19 cellular contexts compared by ENCODE assay signal in the genomic region with DNA sequence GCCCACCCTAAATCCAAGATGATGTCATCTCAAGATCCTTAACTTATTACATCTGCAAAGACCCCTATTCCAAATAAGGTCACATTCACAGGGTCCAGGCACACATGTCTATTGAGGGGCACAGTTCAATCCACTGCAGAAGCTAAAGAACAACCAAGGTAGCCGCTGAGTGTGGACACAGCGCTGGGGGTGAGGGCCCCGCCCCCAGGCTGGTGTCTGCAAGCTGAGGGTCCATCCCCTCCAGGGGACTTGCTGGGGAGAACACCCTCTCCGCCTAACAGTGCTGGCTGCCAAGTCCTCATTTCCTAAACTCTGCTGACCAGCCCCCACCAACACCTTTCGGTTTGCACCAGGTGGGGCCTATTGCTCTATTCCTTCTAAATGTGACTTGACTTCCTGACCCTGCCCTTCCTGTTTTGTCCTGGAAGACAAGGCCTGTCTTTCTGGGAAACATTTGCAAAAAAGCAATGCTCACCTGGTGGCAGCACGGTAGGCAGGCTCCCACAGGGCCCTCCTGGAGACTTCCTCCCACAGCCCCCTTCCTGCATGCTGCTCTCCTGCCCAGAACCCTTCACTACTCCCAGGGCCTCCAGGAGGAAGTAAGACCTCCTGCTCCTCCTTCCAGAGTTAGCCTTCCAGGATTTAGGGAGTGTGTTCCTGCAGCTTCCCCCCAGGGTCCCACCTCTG. TPM values are rescaled to one million over a fixed set of nuclear protein-coding genes. Genes with fewer than 3 reads are reported as not detected.
A peak's percentile ranks its signal among the peaks of the same experiment; 100 is the strongest.
DNase-seq lines count a peak whose midpoint lies in the region; ATAC-seq, FAIRE-seq and TF ChIP-seq lines count a peak whose summit lies in the region.
"Had no signal": no experiment of that assay in that cellular context is flagged by ENCODE, and none has a peak within 500 bp of the region (broad histone marks: within the 10 kb centered on the region; RNA-seq: fewer than 3 reads in every experiment).

No MANE protein-coding gene starts in this region.

- TF ChIP-seq RAD21 in HepG2 (CRISPR knock-in tag; IDR thresholded peaks at IDR 0.05) = no peak

- H3K9ac ChIP-seq in HepG2 (ENCODE audit: insufficient read depth, low read depth, low read length) = no peak overlapping the region
- peak overlapping the region; percentile 29; the same call in 1 of the 2 replicates for H3K9ac ChIP-seq in OCI-LY3 (ENCODE audit: low read length)

- H3K27ac ChIP-seq in HepG2 (ENCODE audit: extremely low read length, insufficient read depth, low read length) = no peak overlapping the region
- H3K27ac ChIP-seq in right lobe of liver = no peak overlapping the region
- H3K27ac ChIP-seq in OCI-LY3 (ENCODE audit: low read length) = peak overlapping the region; percentile 81
- no peak overlapping the region for H3K27ac ChIP-seq in lower lobe of right lung

- no peak for TF ChIP-seq CTCF in HepG2 (CRISPR knock-in tag; IDR thresholded peaks at IDR 0.05)
- TF ChIP-seq CTCF in right lobe of liver (IDR thresholded peaks at IDR 0.05) = no peak
- TF ChIP-seq CTCF in OCI-LY3 (IDR thresholded peaks at IDR 0.05; ENCODE audit: low read depth, low read length) = no peak
- TF ChIP-seq CTCF in lower lobe of right lung (IDR thresholded peaks at IDR 0.05) = no peak

- BruUV-seq in HepG2 (replicated peaks; lab: Mats Ljungman, UMichigan) = no TSS peak

- POLR2A ChIA-PET in HepG2 (lab: Yijun Ruan, JAX) = no interaction called here

- H3K79me2 ChIP-seq in HepG2 (ENCODE audit: insufficient read depth, low read length) (no peaks in the 10 kb centered on the region), OCI-LY3 (ENCODE audit: low read length) (no peaks in the 10 kb centered on the region)

- H3K36me3 ChIP-seq in HepG2 (replicated peaks in 1 of 2; ENCODE audit: control insufficient read depth in 1 of 2, insufficient read depth in 2 of 2, low read length in 2 of 2) (no peaks in the 10 kb centered on the region), right lobe of liver (no peaks in the 10 kb centered on the region), OCI-LY3 (replicated peaks; ENCODE audit: low read depth, low read length) (no peaks in the 10 kb centered on the region), lower lobe of right lung (no peaks in the 10 kb centered on the region)

- 42% methylated on average over 4 of the region's 6 CpGs for WGBS in HepG2 (ENCODE audit: low lambda C conversion rate)
- 78% methylated on average over 2 of the region's 6 CpGs for WGBS in right lobe of liver (ENCODE audit: insufficient coverage, low coverage, low lambda C conversion rate, missing lambda C conversion rate)

- CTCF ChIA-PET in HepG2 (lab: Yijun Ruan, JAX; ENCODE audit: low intra/inter-chr PET ratio, low total read pairs) = no interaction called here

- in situ Hi-C loops in HepG2 (cut with HindIII; ENCODE audit: extremely low pct_ligation_motif_present, low pct_unique_long_range_greater_than_20kb) = no loop called here

- H2AFZ ChIP-seq in HepG2 (ENCODE audit: low read length) (no peak overlapping the region), OCI-LY3 (ENCODE audit: low read depth, low read length) (no peak overlapping the region)

- DNase-seq in HepG2 (ENCODE audit: low spot score) (no peak), right lobe of liver (no peak), lower lobe of right lung (peak; percentile 20), nucleus accumbens (lab: John Stamatoyannopoulos, UW) (no peak), NCI-H2107 treated with DMSO at 0.1 percent for 48 hours (lab: John Stamatoyannopoulos, UW; ENCODE audit: unreplicated experiment) (no peak), C1 segment of cervical spinal cord (lab: John Stamatoyannopoulos, UW) (no peak)
- DNase-seq in stimulated activated naive B cell treated with anti-CD40 and anti-IgM and Interleukin-4, amounts not matched to agents 10 μg/mL and 1 μg/mL and 100 μg/mL, for 72 hours = no peak
- DNase-seq: AML-193; CD8-positive, alpha-beta T cell; DND-41; GF-D8; GOT3; MV-4-11; NCI-H1436; NCI-H226; SHP77 had no signal

- H4K20me1 ChIP-seq in HepG2 (ENCODE audit: insufficient read depth, low read length) (no peaks in the 10 kb centered on the region), OCI-LY3 (ENCODE audit: insufficient read depth, low read length) (no peaks in the 10 kb centered on the region)

- H3K27me3 Mint-ChIP-seq in stimulated activated naive B cell treated with anti-CD40 and anti-IgM and Interleukin-4, amounts not matched to agents 10 μg/mL and 1 μg/mL and 100 μg/mL, for 72 hours = peaks cover 0 to 3% of the 10 kb centered on the region in 2 donors

- H3K27me3 ChIP-seq in HepG2 (ENCODE audit: control insufficient read depth in 1 of 2, insufficient read depth in 2 of 2, low read length in 2 of 2) = peaks cover 0 to 14% of the 10 kb centered on the region in 2 experiments; a peak in 1 of 5 replicates
- H3K27me3 ChIP-seq in right lobe of liver = no peaks in the 10 kb centered on the region
- H3K27me3 ChIP-seq in OCI-LY3 (ENCODE audit: low read depth, low read length) = no peaks in the 10 kb centered on the region
- H3K27me3 ChIP-seq in lower lobe of right lung (ENCODE audit: low read depth) = no peaks in the 10 kb centered on the region

- H3K9me3 ChIP-seq in HepG2 (ENCODE audit: low read length) (no peaks in the 10 kb centered on the region), right lobe of liver (no peaks in the 10 kb centered on the region), OCI-LY3 (ENCODE audit: insufficient read depth, low read length) (no peaks in the 10 kb centered on the region), lower lobe of right lung (no peaks in the 10 kb centered on the region)

- intact Hi-C loops in HepG2 (cut with micrococcal nuclease; ENCODE audit: unreplicated experiment) = no loop called here
- intact Hi-C loops in right lobe of liver (cut with DNase I) = no loop called here
- intact Hi-C loops in lower lobe of right lung (cut with DNase I) = no loop called here

- no peaks in the 10 kb centered on the region for H3K36me3 Mint-ChIP-seq in stimulated activated naive B cell treated with anti-CD40 and anti-IgM and Interleukin-4, amounts not matched to agents 10 μg/mL and 1 μg/mL and 100 μg/mL, for 72 hours
- H3K36me3 Mint-ChIP-seq: CD8-positive, alpha-beta T cell had no signal

- H3K4me3 Mint-ChIP-seq in stimulated activated naive B cell treated with anti-CD40 and anti-IgM and Interleukin-4, amounts not matched to agents 10 μg/mL and 1 μg/mL and 100 μg/mL, for 72 hours = no peak overlapping the region
- H3K4me3 Mint-ChIP-seq: CD8-positive, alpha-beta T cell had no signal

- H3K9me3 Mint-ChIP-seq in stimulated activated naive B cell treated with anti-CD40 and anti-IgM and Interleukin-4, amounts not matched to agents 10 μg/mL and 1 μg/mL and 100 μg/mL, for 72 hours = no peaks in the 10 kb centered on the region
- H3K9me3 Mint-ChIP-seq: CD8-positive, alpha-beta T cell had no signal

- H3K4me2 ChIP-seq in HepG2 (ENCODE audit: low read depth, low read length) (no peak overlapping the region), OCI-LY3 (ENCODE audit: low read length) (peak overlapping the region; percentile 80)

- no peak for FAIRE-seq in HepG2 (lab: Jason Lieb, UNC)
- FAIRE-seq: RCC 7860 had no signal

- H3K4me3 ChIP-seq in HepG2 (replicated peaks in 1 of 3; ENCODE audit: insufficient read depth in 1 of 3, low read depth in 2 of 3, low read length in 3 of 3) = no peak overlapping the region
- no peak overlapping the region for H3K4me3 ChIP-seq in right lobe of liver
- peak overlapping the region; percentile 46 for H3K4me3 ChIP-seq in OCI-LY3 (ENCODE audit: low read length)
- H3K4me3 ChIP-seq in lower lobe of right lung = no peak overlapping the region

- peak overlapping the region; percentile 62 for H3K27ac Mint-ChIP-seq in stimulated activated naive B cell treated with anti-CD40 and anti-IgM and Interleukin-4, amounts not matched to agents 10 μg/mL and 1 μg/mL and 100 μg/mL, for 72 hours
- H3K27ac Mint-ChIP-seq: CD8-positive, alpha-beta T cell had no signal

- TF ChIP-seq EP300 in HepG2 (IDR thresholded peaks at IDR 0.05; ENCODE audit: low read depth in 2 of 2, low read length in 2 of 2) (no peak), HepG2 (CRISPR knock-in tag; IDR thresholded peaks at IDR 0.05; ENCODE audit: borderline replicate concordance) (no peak)

- H3K4me1 ChIP-seq in HepG2 (ENCODE audit: insufficient read depth, low read length) (no peaks in the 10 kb centered on the region), right lobe of liver (no peaks in the 10 kb centered on the region), OCI-LY3 (ENCODE audit: low read length) (peaks cover 48% of the 10 kb centered on the region), lower lobe of right lung (no peaks in the 10 kb centered on the region)

- TF ChIP-seq POLR2A in HepG2 (IDR thresholded peaks at IDR 0.05; ENCODE audit: insufficient read depth in 1 of 2, low read depth in 2 of 2, low read length in 2 of 2) = no peak
- no peak for TF ChIP-seq POLR2A in right lobe of liver (IDR thresholded peaks at IDR 0.05)

- H3K4me1 Mint-ChIP-seq in stimulated activated naive B cell treated with anti-CD40 and anti-IgM and Interleukin-4, amounts not matched to agents 10 μg/mL and 1 μg/mL and 100 μg/mL, for 72 hours = peaks cover 8 to 11% of the 10 kb centered on the region in 2 donors

- ATAC-seq in HepG2 (peak; percentile 17; the same call in 1 of the 3 replicates), right lobe of liver (no peak), lower lobe of right lung (no peak)
- peak in 1 of 2 donors; percentile 15 for ATAC-seq in stimulated activated naive B cell treated with anti-CD40 and anti-IgM and Interleukin-4, amounts not matched to agents 10 μg/mL and 1 μg/mL and 100 μg/mL, for 72 hours (replicated peaks)
- ATAC-seq: CD8-positive, alpha-beta T cell had no signal

RNA-seq across cellular contexts. Expression of a gene that starts 24.4 kb away (rescaled TPM):
- total RNA-seq in HepG2 (2016; rRNA removed; fragmentation: Illumina TruSeq; extraction: Trizol) (not detected in 2 replicates), right lobe of liver (not detected), lower lobe of right lung (not detected)
- not detected in 2 replicates for total RNA-seq in HepG2 (2016; cell fraction: cytosol; rRNA removed; fragmentation: Illumina TruSeq; extraction: Trizol; ENCODE audit: low read depth)
- not detected in 2 replicates for total RNA-seq in HepG2 (2016; cell fraction: insoluble cytoplasmic fraction; rRNA removed; fragmentation: Illumina TruSeq; extraction: Trizol)
- total RNA-seq in HepG2 (2016; cell fraction: membrane; rRNA removed; fragmentation: Illumina TruSeq; extraction: Trizol) = not detected in 2 replicates
- not detected in 2 replicates for total RNA-seq in HepG2 (2016; cell fraction: nucleus; rRNA removed; fragmentation: Illumina TruSeq; extraction: Trizol)
- polyA plus RNA-seq in HepG2 (2011; rRNA removed) = not detected in 2 replicates
- not detected in 2 replicates for polyA plus RNA-seq in HepG2 (2011; cell fraction: cytosol; rRNA removed)
- not detected in 2 replicates for polyA plus RNA-seq in HepG2 (2011; cell fraction: nucleus; rRNA removed)
- polyA plus RNA-seq in HepG2 (2012) = not detected in 2 replicates
- polyA plus RNA-seq in HepG2 (2016; cell fraction: cytosol; fragmentation: Illumina TruSeq; extraction: Trizol; ENCODE audit: low read depth) = not detected in 2 replicates
- polyA plus RNA-seq in HepG2 (2016; cell fraction: insoluble cytoplasmic fraction; fragmentation: Illumina TruSeq; extraction: Trizol; ENCODE audit: low read depth) = not detected in 2 replicates
- not detected in 2 replicates for polyA plus RNA-seq in HepG2 (2016; cell fraction: membrane; fragmentation: Illumina TruSeq; extraction: Trizol; ENCODE audit: low read depth)
- not detected in 2 replicates for polyA plus RNA-seq in HepG2 (2016; cell fraction: nucleus; fragmentation: Illumina TruSeq; extraction: Trizol; ENCODE audit: insufficient read depth, low read depth)
- not detected in 2 replicates for polyA minus RNA-seq in HepG2 (2011; rRNA and poly(A)+ RNA removed; ENCODE audit: low replicate concordance)
- polyA minus RNA-seq in HepG2 (2011; cell fraction: cytosol; rRNA and poly(A)+ RNA removed) = not detected in 2 replicates
- polyA minus RNA-seq in HepG2 (2011; cell fraction: nucleus; rRNA and poly(A)+ RNA removed) = not detected in 2 replicates
- total RNA-seq: A673; CD8-positive, alpha-beta T cell had no signal

RNA-seq across cellular contexts. Expression of a gene that starts 38.0 kb away (rescaled TPM):
- total RNA-seq in HepG2 (2016; rRNA removed; fragmentation: Illumina TruSeq; extraction: Trizol) (not detected in 2 replicates), right lobe of liver (under 1 TPM; 0.11 to 0.66 (median 0.36) TPM), lower lobe of right lung (4.4 TPM)
- not detected in 2 replicates for total RNA-seq in HepG2 (2016; cell fraction: cytosol; rRNA removed; fragmentation: Illumina TruSeq; extraction: Trizol; ENCODE audit: low read depth)
- total RNA-seq in HepG2 (2016; cell fraction: insoluble cytoplasmic fraction; rRNA removed; fragmentation: Illumina TruSeq; extraction: Trizol) = not detected in 2 replicates
- total RNA-seq in HepG2 (2016; cell fraction: membrane; rRNA removed; fragmentation: Illumina TruSeq; extraction: Trizol) = not detected in 2 replicates
- not detected in 2 replicates for total RNA-seq in HepG2 (2016; cell fraction: nucleus; rRNA removed; fragmentation: Illumina TruSeq; extraction: Trizol)
- not detected in 2 replicates for polyA plus RNA-seq in HepG2 (2011; rRNA removed)
- not detected in 2 replicates for polyA plus RNA-seq in HepG2 (2011; cell fraction: cytosol; rRNA removed)
- polyA plus RNA-seq in HepG2 (2011; cell fraction: nucleus; rRNA removed) = not detected in 2 replicates
- not detected in 2 replicates for polyA plus RNA-seq in HepG2 (2012)
- not detected in 2 replicates for polyA plus RNA-seq in HepG2 (2016; cell fraction: cytosol; fragmentation: Illumina TruSeq; extraction: Trizol; ENCODE audit: low read depth)
- polyA plus RNA-seq in HepG2 (2016; cell fraction: insoluble cytoplasmic fraction; fragmentation: Illumina TruSeq; extraction: Trizol; ENCODE audit: low read depth) = not detected in 2 replicates
- polyA plus RNA-seq in HepG2 (2016; cell fraction: membrane; fragmentation: Illumina TruSeq; extraction: Trizol; ENCODE audit: low read depth) = not detected in 2 replicates
- polyA plus RNA-seq in HepG2 (2016; cell fraction: nucleus; fragmentation: Illumina TruSeq; extraction: Trizol; ENCODE audit: insufficient read depth, low read depth) = not detected in 2 replicates
- not detected in 2 replicates for polyA minus RNA-seq in HepG2 (2011; rRNA and poly(A)+ RNA removed; ENCODE audit: low replicate concordance)
- not detected in 2 replicates for polyA minus RNA-seq in HepG2 (2011; cell fraction: cytosol; rRNA and poly(A)+ RNA removed)
- polyA minus RNA-seq in HepG2 (2011; cell fraction: nucleus; rRNA and poly(A)+ RNA removed) = not detected in 2 replicates
- total RNA-seq: A673 had no signal
